ENCODE assay signal across 8 cellular contexts in the genomic region with DNA sequence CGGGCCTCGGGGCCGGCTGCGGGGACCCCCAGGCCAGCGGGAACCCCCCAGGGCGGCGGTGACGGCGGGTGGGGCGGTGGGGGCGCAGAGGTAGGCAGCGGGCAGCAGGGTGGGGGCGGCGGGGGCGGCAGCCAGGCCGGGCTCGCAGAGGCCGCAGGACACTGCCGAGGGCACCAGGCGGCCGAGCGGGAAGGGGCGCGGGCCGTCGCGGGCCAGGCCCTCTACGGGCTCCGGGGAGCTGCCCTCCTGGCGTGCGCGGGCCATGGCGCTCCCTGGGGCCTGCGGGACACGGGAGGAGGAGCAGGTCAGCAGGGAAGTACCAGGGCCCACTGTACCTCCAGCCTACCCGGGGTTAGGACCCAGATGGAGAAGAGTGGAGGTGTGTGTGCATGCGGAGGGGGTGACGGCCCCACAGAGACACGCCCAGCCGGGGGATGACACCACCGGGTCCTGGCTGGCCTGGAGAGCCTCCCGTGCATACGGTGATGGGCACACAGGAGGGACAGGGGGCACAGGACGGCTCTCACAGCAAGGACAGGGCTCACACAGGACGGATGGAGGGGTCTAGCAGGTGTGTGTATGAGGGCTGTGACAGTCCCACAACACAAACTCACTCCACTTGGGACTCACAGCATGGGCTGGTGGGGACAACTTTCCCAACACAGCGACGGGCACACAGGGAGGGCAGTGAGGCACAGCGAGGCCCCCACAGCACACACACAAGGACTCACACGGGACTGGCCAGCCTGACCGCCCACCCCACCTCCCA. TPM values are rescaled to one million over a fixed set of nuclear protein-coding genes. Genes with fewer than 3 reads are reported as not detected.
DNase-seq lines count a peak whose midpoint lies in the region; ATAC-seq and TF ChIP-seq lines count a peak whose summit lies in the region.

No MANE protein-coding gene starts in this region.

- no TSS peak for BruUV-seq in Caco-2 (replicated peaks; lab: Mats Ljungman, UMichigan)

- H3K27me3 Mint-ChIP-seq in Caco-2 (ENCODE audit: insufficient read depth, unreplicated experiment) = no peaks in the 10 kb centered on the region

- no peak overlapping the region for H3K4me3 Mint-ChIP-seq in Caco-2 (ENCODE audit: unreplicated experiment)

- TF ChIP-seq CTCF in Caco-2 (IDR thresholded peaks at IDR 0.05; ENCODE audit: insufficient read depth in 1 of 2, low read depth in 1 of 2, low read length in 1 of 2, severe bottlenecking in 1 of 2, unreplicated experiment in 1 of 2) (no peak), WI38 (IDR thresholded peaks at IDR 0.05; ENCODE audit: low read depth, low read length) (no peak)

- peaks cover 41% of the 10 kb centered on the region for H3K4me1 ChIP-seq in Caco-2
- peaks cover 19% of the 10 kb centered on the region for H3K4me1 ChIP-seq in ectodermal cell (ENCODE audit: control insufficient read depth, insufficient read depth, low read length)
- H3K4me1 ChIP-seq in muscle layer of colon (ENCODE audit: insufficient read depth, low read length) = peaks cover 42% of the 10 kb centered on the region

- peak; percentile 67 to 73 for DNase-seq in Caco-2
- DNase-seq in HuH-7.5 (ENCODE audit: low spot score) = peak; percentile 70
- no peak for DNase-seq in NCI-H524 treated with DMSO at 0.1 percent for 48 hours (lab: John Stamatoyannopoulos, UW)
- no peak for DNase-seq in NK-92 treated with Interleukin-12 subunit alpha and Interleukin-12 subunit beta, amount 100 ng/mL, for 24 hours (lab: John Stamatoyannopoulos, UW)

- H3K4me1 Mint-ChIP-seq in Caco-2 (ENCODE audit: low read depth, unreplicated experiment) = peaks cover 21% of the 10 kb centered on the region

- POLR2A ChIA-PET in Caco-2 (lab: Charles Lee) = interaction anchor here (0.6 to 3.9 kb wide), 3 partner anchors 15 to 28 kb away, joined by 3 to 55 read pairs (median 3); partner anchors contain the start of gene CCDC9

- intact Hi-C loops in Caco-2 (cut with micrococcal nuclease; ENCODE audit: unreplicated experiment) = loop anchor here (1.0 kb wide), 1 partner anchor 16 kb away; no protein-coding TSS in a partner anchor

- no peaks in the 10 kb centered on the region for H3K9me3 Mint-ChIP-seq in Caco-2 (ENCODE audit: unreplicated experiment)

- H3K36me3 ChIP-seq in Caco-2 (ENCODE audit: control insufficient read depth, insufficient read depth, low read length) (0 out of 2 replicates have a peak, but pooled peaks cover 2% of the 10 kb centered on the region), ectodermal cell (ENCODE audit: control insufficient read depth, insufficient read depth, low read length) (no peaks in the 10 kb centered on the region), muscle layer of colon (ENCODE audit: insufficient read depth, low read length) (no peaks in the 10 kb centered on the region)

- WGBS in ectodermal cell, 2 experiments = 1 to 2% methylated on average over 49 to 50 of the region's 50 CpGs

- H3K4me3 ChIP-seq in Caco-2 (ENCODE audit: low read depth, low read length) = peak overlapping the region; percentile 61
- H3K4me3 ChIP-seq in WI38 (ENCODE audit: low read depth, low read length) = peak overlapping the region; percentile 89
- peak overlapping the region; percentile 96 for H3K4me3 ChIP-seq in ectodermal cell (ENCODE audit: insufficient read depth, low read depth, low read length)
- peak overlapping the region; percentile 56 to 99 for H3K4me3 ChIP-seq in muscle layer of colon (ENCODE audit: low read depth in 1 of 2, low read length in 2 of 2)

- no peaks in the 10 kb centered on the region for H3K27me3 ChIP-seq in Caco-2 (replicated peaks; ENCODE audit: control insufficient read depth, insufficient read depth, low read length)
- H3K27me3 ChIP-seq in ectodermal cell (ENCODE audit: control insufficient read depth, insufficient read depth, low read length, poor library complexity, severe bottlenecking) = no peaks in the 10 kb centered on the region
- no peaks in the 10 kb centered on the region for H3K27me3 ChIP-seq in muscle layer of colon (ENCODE audit: control insufficient read depth in 1 of 2, insufficient read depth in 2 of 2, low read length in 2 of 2)

- CTCF ChIA-PET in Caco-2 (lab: Charles Lee) = interaction anchor here (4.1 kb wide), 1 partner anchor 16 kb away, joined by 64 read pairs; no protein-coding TSS in a partner anchor

- no peak for ATAC-seq in HG03280 (IDR thresholded peaks at IDR 0.05; ENCODE audit: unreplicated experiment)

- H3K9me3 ChIP-seq in Caco-2 (no peaks in the 10 kb centered on the region), ectodermal cell (ENCODE audit: control insufficient read depth, low read length) (no peaks in the 10 kb centered on the region), muscle layer of colon (ENCODE audit: low read length) (no peaks in the 10 kb centered on the region)

- H3K9ac ChIP-seq in muscle layer of colon (ENCODE audit: low read length) = peak overlapping the region; percentile 47

- peak overlapping the region; percentile 84 for H3K27ac ChIP-seq in ectodermal cell (ENCODE audit: insufficient read depth, low read depth, low read length, poor library complexity, severe bottlenecking)
- peak overlapping the region; percentile 100 for H3K27ac ChIP-seq in muscle layer of colon (ENCODE audit: low read depth, low read length)

- peaks cover 33% of the 10 kb centered on the region for H3K36me3 Mint-ChIP-seq in Caco-2 (ENCODE audit: insufficient read depth, unreplicated experiment)

- H3K27ac Mint-ChIP-seq in Caco-2 (ENCODE audit: unreplicated experiment) = no peak overlapping the region

RNA-seq across cellular contexts. Expression of gene BBC3, which starts 2.6 kb away (rescaled TPM):
- 10.5 and 10.8 TPM in 2 replicates for total RNA-seq in Caco-2 (2022)
- 17.5 TPM for polyA plus RNA-seq in ectodermal cell (2013, experiment 1 of 4)
- 15.1 TPM for polyA plus RNA-seq in ectodermal cell (2013, experiment 2 of 4)
- 14.1 TPM for polyA plus RNA-seq in ectodermal cell (2013, experiment 3 of 4)
- polyA plus RNA-seq in ectodermal cell (2013, experiment 4 of 4) = 15.8 TPM

RNA-seq across cellular contexts. Expression of gene CCDC9, which starts 28.0 kb away (rescaled TPM):
- 43.1 and 44.3 TPM in 2 replicates for total RNA-seq in Caco-2 (2022)
- polyA plus RNA-seq in ectodermal cell (2013, experiment 1 of 4) = 35.5 TPM
- 34.5 TPM for polyA plus RNA-seq in ectodermal cell (2013, experiment 2 of 4)
- polyA plus RNA-seq in ectodermal cell (2013, experiment 3 of 4) = 21.2 TPM
- 21.1 TPM for polyA plus RNA-seq in ectodermal cell (2013, experiment 4 of 4)

RNA-seq across cellular contexts. Expression of gene INAFM1, which starts 46.3 kb away (rescaled TPM):
- 10.1 and 10.4 TPM in 2 replicates for total RNA-seq in Caco-2 (2022)
- 8.4 TPM for polyA plus RNA-seq in ectodermal cell (2013, experiment 1 of 4)
- 9.1 TPM for polyA plus RNA-seq in ectodermal cell (2013, experiment 2 of 4)
- polyA plus RNA-seq in ectodermal cell (2013, experiment 3 of 4) = 9.6 TPM
- 10.0 TPM for polyA plus RNA-seq in ectodermal cell (2013, experiment 4 of 4)

Comparison
In these comparisons a context has a peak if more than half of its experiments do, and no peak if none do; other contexts are left out.
1. DNase-seq: peak in Caco-2 (2 of 2) and HuH-7.5 (single experiment); none in NCI-H524 treated with DMSO at 0.1 percent for 48 hours (single experiment) and NK-92 treated with Interleukin-12 subunit alpha and Interleukin-12 subunit beta, amount 100 ng/mL, for 24 hours (single experiment).
2. Peak in every context shown above with its lines, with median percentiles within 50 percentile points of each other: H3K4me3 ChIP-seq.